In genomic region chr15:29252231-29252630, GRCh38 we compare ENCODE assay signal across 3 cellular contexts.
"Had no signal": no experiment of that assay in that cellular context is flagged by ENCODE, and none has a peak within 500 bp of the region (broad histone marks: within the 10 kb centered on the region; RNA-seq: fewer than 3 reads in every experiment).

No MANE protein-coding gene starts in this region.

- H3K4me3 ChIP-seq: GM23338 had no signal

- ATAC-seq: GM23338 had no signal

- DNase-seq: H9, HCEC 1CT had no signal
